ENCODE assay signal across 17 cellular contexts in the genomic region with DNA sequence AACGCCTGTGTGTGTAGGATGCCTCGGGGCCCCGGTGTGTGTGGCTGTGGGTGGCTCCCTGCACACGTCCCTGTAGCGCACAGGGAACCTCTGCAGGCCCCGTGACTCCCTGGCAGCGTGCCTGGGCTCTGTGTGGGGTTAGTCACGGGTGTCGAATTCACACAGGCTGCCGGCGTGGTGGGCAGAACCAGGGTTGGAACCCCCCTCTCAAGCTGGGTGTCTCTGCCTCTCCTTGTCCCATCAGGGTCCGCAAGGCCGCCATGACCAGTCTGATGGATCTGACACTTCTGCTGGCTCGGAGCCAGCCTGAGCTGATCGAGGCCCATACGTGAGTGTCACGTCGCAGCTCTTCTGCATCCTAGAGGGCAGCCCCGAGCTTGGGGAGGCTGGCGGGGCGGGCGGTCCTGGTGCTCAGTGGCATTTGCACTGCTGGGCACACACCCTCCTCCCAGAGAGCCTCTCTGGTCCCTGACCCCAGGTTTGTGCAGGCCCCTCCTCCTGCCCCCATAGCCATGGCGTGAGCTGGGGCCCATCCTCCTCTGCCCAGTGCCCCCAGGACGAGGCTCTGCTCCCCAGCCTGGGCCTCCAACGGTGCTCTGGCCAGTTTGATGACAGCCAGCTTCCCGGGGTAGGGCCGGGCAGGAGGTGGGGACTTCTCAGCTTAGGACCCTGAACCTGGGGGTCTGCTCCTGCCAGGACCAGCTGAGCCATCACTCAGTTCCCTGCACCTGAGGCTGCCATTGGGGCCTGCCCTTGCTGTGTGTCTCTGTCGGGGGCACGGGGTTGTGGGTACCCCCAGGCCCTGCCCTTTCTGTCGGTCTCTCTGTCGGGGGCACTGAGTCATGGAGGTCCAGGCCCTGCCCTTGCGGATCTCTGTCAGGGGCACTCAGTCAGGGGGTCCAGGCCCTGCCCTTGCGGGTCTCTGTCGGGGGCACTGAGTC.
DNase-seq lines count a peak whose midpoint lies in the region; ATAC-seq and TF ChIP-seq lines count a peak whose summit lies in the region.
"Had no signal": no experiment of that assay in that cellular context is flagged by ENCODE, and none has a peak within 500 bp of the region (broad histone marks: within the 10 kb centered on the region; RNA-seq: fewer than 3 reads in every experiment).

No MANE protein-coding gene starts in this region.

- H3K4me3 ChIP-seq in mucosa of descending colon = no peak overlapping the region

- H3K4me1 ChIP-seq in mucosa of descending colon (ENCODE audit: low read depth) = no peaks in the 10 kb centered on the region

- H3K4me1 Mint-ChIP-seq in natural killer cell treated with Interleukin-12 subunit alpha and Interleukin-12 subunit beta and Interleukin-15 and Interleukin-18, amount 100 ng/mL, for 72 hours (ENCODE audit: low read depth in 2 of 2) = peaks cover 3 to 7% of the 10 kb centered on the region in 2 donors
- H3K4me1 Mint-ChIP-seq in natural killer cell (peaks cover 3 to 6% of the 10 kb centered on the region in 2 donors), chondrocyte (ENCODE audit: low read depth) (no peaks in the 10 kb centered on the region)
- H3K4me1 Mint-ChIP-seq: CD4-positive, alpha-beta memory T cell had no signal

- H3K36me3 ChIP-seq in mucosa of descending colon (ENCODE audit: low read depth) = no peaks in the 10 kb centered on the region

- H3K27ac Mint-ChIP-seq in natural killer cell treated with Interleukin-12 subunit alpha and Interleukin-12 subunit beta and Interleukin-15 and Interleukin-18, amount 100 ng/mL, for 72 hours = no peak overlapping the region
- H3K27ac Mint-ChIP-seq in natural killer cell = no peak overlapping the region
- H3K27ac Mint-ChIP-seq in chondrocyte (ENCODE audit: unreplicated experiment) = no peak overlapping the region

- H3K36me3 Mint-ChIP-seq in natural killer cell treated with Interleukin-12 subunit alpha and Interleukin-12 subunit beta and Interleukin-15 and Interleukin-18, amount 100 ng/mL, for 72 hours = no peaks in the 10 kb centered on the region
- H3K36me3 Mint-ChIP-seq in natural killer cell (peaks cover 5% of the 10 kb centered on the region), chondrocyte (ENCODE audit: low read depth) (peaks cover 35% of the 10 kb centered on the region)

- TF ChIP-seq CTCF in natural killer cell (IDR thresholded peaks at IDR 0.05) = no peak
- no peak for TF ChIP-seq CTCF in chondrocyte (IDR thresholded peaks at IDR 0.05)
- no peak for TF ChIP-seq CTCF in mucosa of descending colon (IDR thresholded peaks at IDR 0.05)

- H3K9me3 ChIP-seq in mucosa of descending colon = no peaks in the 10 kb centered on the region

- H3K27me3 Mint-ChIP-seq in natural killer cell treated with Interleukin-12 subunit alpha and Interleukin-12 subunit beta and Interleukin-15 and Interleukin-18, amount 100 ng/mL, for 72 hours = no peaks in the 10 kb centered on the region
- H3K27me3 Mint-ChIP-seq in natural killer cell (ENCODE audit: low read depth in 2 of 2) (no peaks in the 10 kb centered on the region), chondrocyte (ENCODE audit: low read depth) (no peaks in the 10 kb centered on the region)
- H3K27me3 Mint-ChIP-seq: CD4-positive, alpha-beta memory T cell had no signal

- intact Hi-C loops in natural killer cell (cut with micrococcal nuclease) (no loop called here), mucosa of descending colon (cut with DNase I, micrococcal nuclease) (no loop called here)

- H3K4me3 Mint-ChIP-seq in natural killer cell treated with Interleukin-12 subunit alpha and Interleukin-12 subunit beta and Interleukin-15 and Interleukin-18, amount 100 ng/mL, for 72 hours = no peak overlapping the region
- H3K4me3 Mint-ChIP-seq in natural killer cell = no peak overlapping the region
- H3K4me3 Mint-ChIP-seq in chondrocyte (ENCODE audit: unreplicated experiment) = no peak overlapping the region
- H3K4me3 Mint-ChIP-seq: CD4-positive, alpha-beta memory T cell had no signal

- no peak for ATAC-seq in natural killer cell treated with Interleukin-12 subunit alpha and Interleukin-12 subunit beta and Interleukin-15 and Interleukin-18, amount 100 ng/mL, for 72 hours
- no peak for ATAC-seq in natural killer cell
- ATAC-seq in mucosa of descending colon = no peak
- ATAC-seq: Panc1 had no signal

- no peaks in the 10 kb centered on the region for H3K9me3 Mint-ChIP-seq in natural killer cell treated with Interleukin-12 subunit alpha and Interleukin-12 subunit beta and Interleukin-15 and Interleukin-18, amount 100 ng/mL, for 72 hours
- H3K9me3 Mint-ChIP-seq in natural killer cell (no peaks in the 10 kb centered on the region), chondrocyte (ENCODE audit: low read depth) (no peaks in the 10 kb centered on the region)

- DNase-seq in natural killer cell treated with Interleukin-12 subunit alpha and Interleukin-12 subunit beta and Interleukin-15 and Interleukin-18, amount 100 ng/mL, for 72 hours (ENCODE audit: low spot score) = peak; percentile 55
- DNase-seq in natural killer cell (no peak), chondrocyte (ENCODE audit: low spot score) (peak; percentile 87), mucosa of descending colon (peak in 2 of 3 donors; percentile 16 to 51), NCI-H69 (lab: John Stamatoyannopoulos, UW) (no peak), mesenteric fat pad (ENCODE audit: low spot score) (no peak)
- DNase-seq in activated CD4-positive, CD25-positive, alpha-beta regulatory T cell treated with anti-CD3 and anti-CD28 coated beads, Interleukin-2, amount 50 U/mL, for 72 hours = no peak
- DNase-seq in stimulated activated naive CD4-positive, alpha-beta T cell treated with Interleukin-2 at 50 U/mL for 16 hours (lab: John Stamatoyannopoulos, UW) = no peak
- DNase-seq: AML-193; CD4-positive, alpha-beta memory T cell; DMS79 treated with DMSO at 0.1 percent for 48 hours; NCI-H1417; NCI-H1930; NCI-H2171; NCI-H82; SHP77 treated with DMSO at 0.1 percent for 48 hours had no signal

Comparison
In these comparisons a context has a peak if more than half of its experiments do, and no peak if none do; other contexts are left out.
1. DNase-seq: peak in natural killer cell treated with Interleukin-12 subunit alpha and Interleukin-12 subunit beta and Interleukin-15 and Interleukin-18, amount 100 ng/mL, for 72 hours (single experiment), chondrocyte (single experiment) and mucosa of descending colon (2 of 3); none in natural killer cell (single experiment), NCI-H69 (single experiment), activated CD4-positive, CD25-positive, alpha-beta regulatory T cell treated with anti-CD3 and anti-CD28 coated beads, Interleukin-2, amount 50 U/mL, for 72 hours (single experiment), mesenteric fat pad (single experiment) and stimulated activated naive CD4-positive, alpha-beta T cell treated with Interleukin-2 at 50 U/mL for 16 hours (single experiment).